Comparison of ENCODE assay signal across 10 cellular contexts in genomic region chr14:20934148-20934762, GRCh38. TPM values are rescaled to one million over a fixed set of nuclear protein-coding genes. Genes with fewer than 3 reads are reported as not detected.
A peak's percentile ranks its signal among the peaks of the same experiment; 100 is the strongest.
DNase-seq lines count a peak whose midpoint lies in the region; ATAC-seq and TF ChIP-seq lines count a peak whose summit lies in the region.
"Had no signal": no experiment of that assay in that cellular context is flagged by ENCODE, and none has a peak within 500 bp of the region (broad histone marks: within the 10 kb centered on the region; RNA-seq: fewer than 3 reads in every experiment).

No MANE protein-coding gene starts in this region.

- no peaks in the 10 kb centered on the region for H3K4me1 Mint-ChIP-seq in activated CD4-positive, alpha-beta T cell treated with anti-CD3 and anti-CD28 coated beads for 36 hours

- in situ Hi-C loops in SK-MEL-5 (cut with HindIII; ENCODE audit: low pct_unique_long_range_greater_than_20kb, low sequenced_read_pairs), result no loop called here

- ATAC-seq in activated CD4-positive, alpha-beta T cell treated with anti-CD3 and anti-CD28 coated beads for 36 hours, result no peak
- no peak for ATAC-seq in HG02970 (IDR thresholded peaks at IDR 0.05; ENCODE audit: low FRiP score, unreplicated experiment)

- H3K27me3 Mint-ChIP-seq in activated CD4-positive, alpha-beta T cell treated with anti-CD3 and anti-CD28 coated beads for 36 hours, result no peaks in the 10 kb centered on the region

- no peak overlapping the region for H3K4me3 Mint-ChIP-seq in activated CD4-positive, alpha-beta T cell treated with anti-CD3 and anti-CD28 coated beads for 36 hours

- no peak overlapping the region for H3K4me3 ChIP-seq in epithelial cell of proximal tubule (ENCODE audit: low read depth, low read length)

- intact Hi-C loops in activated CD4-positive, alpha-beta T cell treated with anti-CD3 and anti-CD28 coated beads for 36 hours (cut with DNase I, micrococcal nuclease), result no loop called here

- DNase-seq in activated CD4-positive, alpha-beta T cell treated with anti-CD3 and anti-CD28 coated beads for 36 hours, result peak; percentile 65
- no peak for DNase-seq in activated CD4-positive, alpha-beta T cell treated with anti-CD3 and anti-CD28 coated beads for 4 hours
- peak; percentile 70 for DNase-seq in SK-MEL-5 (ENCODE audit: low read depth, low spot score)
- no peak for DNase-seq in epithelial cell of proximal tubule (ENCODE audit: low read depth)
- DNase-seq in retina, result peak; percentile 15
- no peak for DNase-seq in NCI-H187 (lab: John Stamatoyannopoulos, UW)
- no peak for DNase-seq in DMS114 treated with DMSO at 0.1 percent for 48 hours (lab: John Stamatoyannopoulos, UW; ENCODE audit: unreplicated experiment)

- CTCF ChIA-PET in activated CD4-positive, alpha-beta T cell treated with anti-CD3 and anti-CD28 coated beads for 36 hours (lab: Charles Lee), result interaction anchor here (0.8 to 2.2 kb wide), 4 partner anchors 9 to 193 kb away, joined by 3 to 9 read pairs (median 3); no protein-coding TSS in a partner anchor

- peak; percentile 53 for TF ChIP-seq CTCF in epithelial cell of proximal tubule (conservative IDR thresholded peaks at IDR 0.05; ENCODE audit: low read depth, low read length)

- no peaks in the 10 kb centered on the region for H3K36me3 Mint-ChIP-seq in activated CD4-positive, alpha-beta T cell treated with anti-CD3 and anti-CD28 coated beads for 36 hours (ENCODE audit: low read depth)

- H3K9me3 Mint-ChIP-seq in activated CD4-positive, alpha-beta T cell treated with anti-CD3 and anti-CD28 coated beads for 36 hours (ENCODE audit: low read depth), result no peaks in the 10 kb centered on the region

- POLR2A ChIA-PET in activated CD4-positive, alpha-beta T cell treated with anti-CD3 and anti-CD28 coated beads for 36 hours (lab: Charles Lee), result no interaction called here

- no peak overlapping the region for H3K27ac Mint-ChIP-seq in activated CD4-positive, alpha-beta T cell treated with anti-CD3 and anti-CD28 coated beads for 36 hours

RNA-seq across cellular contexts. Expression of gene RNASE2, which starts 21.0 kb away (rescaled TPM):
- total RNA-seq in activated CD4-positive, alpha-beta T cell treated with anti-CD3 and anti-CD28 coated beads for 36 hours, result not detected
- total RNA-seq in SK-MEL-5 (2014; rRNA removed; shearing (Covaris generic)), result not detected in 2 replicates
- polyA plus RNA-seq in SK-MEL-5 (2015; cell fraction: cytosol; rRNA removed), result not detected in 2 replicates
- polyA plus RNA-seq in SK-MEL-5 (2015; cell fraction: nucleus; rRNA removed), result not detected in 2 replicates
- total RNA-seq in epithelial cell of proximal tubule, result not detected in 2 replicates
- total RNA-seq: activated CD8-positive, alpha-beta memory T cell treated with anti-CD3 and anti-CD28 coated beads for 36 hours; pulmonary artery endothelial cell had no signal

RNA-seq across cellular contexts. Expression of gene RNASE3, which starts 43.1 kb away (rescaled TPM):
- not detected for total RNA-seq in activated CD4-positive, alpha-beta T cell treated with anti-CD3 and anti-CD28 coated beads for 36 hours
- not detected in 2 replicates for total RNA-seq in SK-MEL-5 (2014; rRNA removed; shearing (Covaris generic))
- polyA plus RNA-seq in SK-MEL-5 (2015; cell fraction: cytosol; rRNA removed), result not detected in 2 replicates
- not detected in 2 replicates for polyA plus RNA-seq in SK-MEL-5 (2015; cell fraction: nucleus; rRNA removed)
- total RNA-seq in epithelial cell of proximal tubule, result not detected in 2 replicates
- total RNA-seq: activated CD8-positive, alpha-beta memory T cell treated with anti-CD3 and anti-CD28 coated beads for 36 hours; pulmonary artery endothelial cell had no signal

RNA-seq across cellular contexts. Expression of gene METTL17, which starts 55.5 kb away (rescaled TPM):
- total RNA-seq in activated CD4-positive, alpha-beta T cell treated with anti-CD3 and anti-CD28 coated beads for 36 hours, result 10 to 100 TPM; 89.3 to 90.0 TPM
- total RNA-seq in SK-MEL-5 (2014; rRNA removed; shearing (Covaris generic)), result 38.0 and 47.1 TPM in 2 replicates
- polyA plus RNA-seq in SK-MEL-5 (2015; cell fraction: cytosol; rRNA removed), result 43.5 and 45.0 TPM in 2 replicates
- polyA plus RNA-seq in SK-MEL-5 (2015; cell fraction: nucleus; rRNA removed), result 492 and 525 TPM in 2 replicates
- total RNA-seq in epithelial cell of proximal tubule, result 63.5 and 118 TPM in 2 replicates

Comparison
In these comparisons a context has a peak if more than half of its experiments do, and no peak if none do; other contexts are left out.
1. DNase-seq: peak in activated CD4-positive, alpha-beta T cell treated with anti-CD3 and anti-CD28 coated beads for 36 hours (single experiment), SK-MEL-5 (single experiment) and retina (single experiment); none in activated CD4-positive, alpha-beta T cell treated with anti-CD3 and anti-CD28 coated beads for 4 hours (0 of 2), epithelial cell of proximal tubule (single experiment), NCI-H187 (0 of 2) and DMS114 treated with DMSO at 0.1 percent for 48 hours (single experiment).